In genomic region chr2:95374029-95374428, GRCh38 we compare ENCODE assay signal across 16 cellular contexts. TPM values are rescaled to one million over a fixed set of nuclear protein-coding genes. Genes with fewer than 3 reads are reported as not detected.
DNase-seq lines count a peak whose midpoint lies in the region; ATAC-seq and TF ChIP-seq lines count a peak whose summit lies in the region.
"Had no signal": no experiment of that assay in that cellular context is flagged by ENCODE, and none has a peak within 500 bp of the region (broad histone marks: within the 10 kb centered on the region; RNA-seq: fewer than 3 reads in every experiment).

No MANE protein-coding gene starts in this region.

- CTCF ChIA-PET in HEK293 (lab: Yijun Ruan, JAX) (no interaction called here), mammary epithelial cell (lab: Charles Lee; ENCODE audit: low non-redundant PET) (no interaction called here)
- CTCF ChIA-PET in CD8-positive, alpha-beta memory T cell (lab: Charles Lee) = no interaction called here

- H3K36me3 ChIP-seq in GM23338 (ENCODE audit: insufficient read depth) (no peaks in the 10 kb centered on the region), HEK293 (ENCODE audit: control insufficient read depth in 2 of 2, insufficient read depth in 1 of 2, low read length in 2 of 2) (no peaks in the 10 kb centered on the region), sigmoid colon (peaks cover 0 to 10% (median 3%) of the 10 kb centered on the region in 4 donors), mammary epithelial cell (ENCODE audit: insufficient read depth, low read length) (no peaks in the 10 kb centered on the region)
- H3K36me3 ChIP-seq in CD8-positive, alpha-beta memory T cell (ENCODE audit: insufficient read depth, low read length) = no peaks in the 10 kb centered on the region

- H3K4me1 Mint-ChIP-seq in GM23338 = peaks cover 8% of the 10 kb centered on the region
- H3K4me1 Mint-ChIP-seq in CD8-positive, alpha-beta memory T cell = no peaks in the 10 kb centered on the region

- no peaks in the 10 kb centered on the region for H3K9me3 ChIP-seq in HEK293 (ENCODE audit: control insufficient read depth, insufficient read depth, low read depth, low read length)
- no peaks in the 10 kb centered on the region for H3K9me3 ChIP-seq in sigmoid colon
- H3K9me3 ChIP-seq in CD8-positive, alpha-beta memory T cell (ENCODE audit: low read length) = no peaks in the 10 kb centered on the region
- H3K9me3 ChIP-seq in mammary epithelial cell (replicated peaks; ENCODE audit: insufficient read depth, low read length) = no peaks in the 10 kb centered on the region

- H3K4me3 ChIP-seq in GM23338 (no peak overlapping the region), HEK293 (ENCODE audit: low read depth, low read length) (no peak overlapping the region), sigmoid colon (no peak overlapping the region), mammary epithelial cell (replicated peaks in 1 of 3; ENCODE audit: insufficient read depth in 1 of 3, low read depth in 2 of 3, low read length in 3 of 3) (no peak overlapping the region)
- no peak overlapping the region for H3K4me3 ChIP-seq in CD8-positive, alpha-beta memory T cell (ENCODE audit: low read length)

- no peak overlapping the region for H3K27ac ChIP-seq in GM23338 (ENCODE audit: low read depth)
- H3K27ac ChIP-seq in HEK293 (ENCODE audit: extremely low read depth, low read depth, low read length) = no peak overlapping the region
- H3K27ac ChIP-seq in sigmoid colon = no peak overlapping the region
- H3K27ac ChIP-seq in CD8-positive, alpha-beta memory T cell (ENCODE audit: low read depth, low read length) = no peak overlapping the region
- no peak overlapping the region for H3K27ac ChIP-seq in mammary epithelial cell (ENCODE audit: insufficient read depth, low read depth, low read length)

- dilution Hi-C loops in mammary epithelial cell (cut with HindIII; ENCODE audit: low sequenced_read_pairs) = loop anchor here (10.0 kb wide), 1 partner anchor 139 kb away; no protein-coding TSS in a partner anchor

- H2AFZ ChIP-seq in GM23338 = no peak overlapping the region
- H2AFZ ChIP-seq in mammary epithelial cell (ENCODE audit: low read depth, low read length) = no peak overlapping the region

- H3K4me1 ChIP-seq in GM23338 (ENCODE audit: insufficient read depth) = no peaks in the 10 kb centered on the region
- H3K4me1 ChIP-seq in HEK293 (ENCODE audit: control insufficient read depth, insufficient read depth, low read length) = no peaks in the 10 kb centered on the region
- no peaks in the 10 kb centered on the region for H3K4me1 ChIP-seq in sigmoid colon
- H3K4me1 ChIP-seq in CD8-positive, alpha-beta memory T cell (ENCODE audit: insufficient read depth, low read length) = no peaks in the 10 kb centered on the region
- no peaks in the 10 kb centered on the region for H3K4me1 ChIP-seq in mammary epithelial cell (ENCODE audit: insufficient read depth, low read length)

- 91 to 94% methylated on average over 6 of the region's 6 CpGs for WGBS in sigmoid colon, 2 donors
- WGBS in mammary epithelial cell (ENCODE audit: low coverage, missing lambda C conversion rate) = 100% methylated on average over 6 of the region's 6 CpGs

- TF ChIP-seq POLR2A in sigmoid colon (IDR thresholded peaks at IDR 0.05) = no peak

- no peak overlapping the region for H3K9ac ChIP-seq in mammary epithelial cell (ENCODE audit: insufficient read depth, low read length)

- no peaks in the 10 kb centered on the region for H3K9me3 Mint-ChIP-seq in GM23338
- peaks cover 0 to 7% (median 3%) of the 10 kb centered on the region in 5 donors for H3K9me3 Mint-ChIP-seq in CD8-positive, alpha-beta memory T cell

- no peak overlapping the region for H3K4me2 ChIP-seq in GM23338
- no peak overlapping the region for H3K4me2 ChIP-seq in mammary epithelial cell (ENCODE audit: insufficient read depth, low read depth, low read length)

- no peak for TF ChIP-seq CTCF in GM23338 (conservative IDR thresholded peaks at IDR 0.05; ENCODE audit: low read depth in 2 of 2)
- TF ChIP-seq CTCF in HEK293 (tag by site-specific recombination; IDR thresholded peaks at IDR 0.05) = no peak
- TF ChIP-seq CTCF in sigmoid colon (IDR thresholded peaks at IDR 0.05) = no peak
- TF ChIP-seq CTCF in mammary epithelial cell (conservative IDR thresholded peaks at IDR 0.05 in 1 of 2, IDR thresholded peaks at IDR 0.05 in 1 of 2; ENCODE audit: extremely low read depth in 1 of 2, insufficient read depth in 1 of 2, low read depth in 1 of 2, low read length in 2 of 2) = no peak

- H3K27ac Mint-ChIP-seq in GM23338 = no peak overlapping the region
- no peak overlapping the region for H3K27ac Mint-ChIP-seq in CD8-positive, alpha-beta memory T cell
- H3K27ac Mint-ChIP-seq: CD4-positive, alpha-beta memory T cell had no signal

- H3K79me2 ChIP-seq in GM23338 (replicated peaks; ENCODE audit: insufficient read depth) = no peaks in the 10 kb centered on the region
- no peaks in the 10 kb centered on the region for H3K79me2 ChIP-seq in mammary epithelial cell (ENCODE audit: insufficient read depth, low read length)

- no peak for TF ChIP-seq EP300 in sigmoid colon (IDR thresholded peaks at IDR 0.05)

- no peak overlapping the region for H3K4me3 Mint-ChIP-seq in GM23338
- H3K4me3 Mint-ChIP-seq in CD8-positive, alpha-beta memory T cell = no peak overlapping the region
- H3K4me3 Mint-ChIP-seq: CD4-positive, alpha-beta memory T cell had no signal

- peaks cover 7% of the 10 kb centered on the region for H3K27me3 Mint-ChIP-seq in GM23338 (ENCODE audit: insufficient read depth, low read depth, poor library complexity)
- H3K27me3 Mint-ChIP-seq in CD8-positive, alpha-beta memory T cell = peaks cover 13 to 29% of the 10 kb centered on the region in 2 donors

- POLR2A ChIA-PET in HEK293 (lab: Yijun Ruan, JAX) = no interaction called here
- POLR2A ChIA-PET in CD8-positive, alpha-beta memory T cell (lab: Charles Lee) = no interaction called here

- DNase-seq in GM23338 (ENCODE audit: low spot score) = no peak
- DNase-seq in islet precursor cell = peak; percentile 51
- DNase-seq in sigmoid colon = peak; percentile 19
- DNase-seq in GF-D8 (lab: John Stamatoyannopoulos, UW) = no peak
- no peak for DNase-seq in CD8-positive, alpha-beta memory T cell
- DNase-seq in mammary epithelial cell = no peak
- DNase-seq: CD4-positive, alpha-beta memory T cell; GOT3; Kasumi-1; MM.1S; NCI-H1092 treated with DMSO at 0.1 percent for 48 hours; NCI-H1694; NCI-H524; SHP77 had no signal

- no peaks in the 10 kb centered on the region for H3F3A ChIP-seq in GM23338 (replicated peaks; ENCODE audit: low read depth)

- no peaks in the 10 kb centered on the region for H3K36me3 Mint-ChIP-seq in GM23338 (ENCODE audit: low read depth)
- no peaks in the 10 kb centered on the region for H3K36me3 Mint-ChIP-seq in CD8-positive, alpha-beta memory T cell
- H3K36me3 Mint-ChIP-seq: CD4-positive, alpha-beta memory T cell had no signal

- no peaks in the 10 kb centered on the region for H3K9me2 ChIP-seq in GM23338 (ENCODE audit: insufficient read depth)

- H4K20me1 ChIP-seq in GM23338 (replicated peaks; ENCODE audit: insufficient read depth) (no peaks in the 10 kb centered on the region), mammary epithelial cell (ENCODE audit: insufficient read depth, low read length) (no peaks in the 10 kb centered on the region)

- in situ Hi-C loops in mammary epithelial cell (cut with MboI; ENCODE audit: low sequenced_read_pairs in 2 of 2) = no loop called here

- intact Hi-C loops in sigmoid colon (cut with DNase I) = no loop called here
- intact Hi-C loops in mammary epithelial cell (cut with micrococcal nuclease) = no loop called here

- ATAC-seq in GM23338 = no peak
- ATAC-seq: HepG2 had no signal

- H3K27me3 ChIP-seq in GM23338 (ENCODE audit: insufficient read depth) (no peaks in the 10 kb centered on the region), sigmoid colon (no peaks in the 10 kb centered on the region), mammary epithelial cell (ENCODE audit: insufficient read depth, low read length) (no peaks in the 10 kb centered on the region)
- H3K27me3 ChIP-seq in CD8-positive, alpha-beta memory T cell (ENCODE audit: insufficient read depth, low read length, poor library complexity, severe bottlenecking) = no peaks in the 10 kb centered on the region

- no TSS peak for BruUV-seq in mammary epithelial cell (replicated peaks; lab: Mats Ljungman, UMichigan)

TF ChIP-seq in HEK293, 187 proteins besides CTCF, POLR2A, EP300 and RAD21 (continues in another document):
- TF ChIP-seq ZNF112 (tag by site-specific recombination; IDR thresholded peaks at IDR 0.05) = no peak
- no peak for TF ChIP-seq ZNF202 (tag by site-specific recombination; IDR thresholded peaks at IDR 0.05; ENCODE audit: borderline replicate concordance)
- no peak for TF ChIP-seq ZNF692 (tag by site-specific recombination; IDR thresholded peaks at IDR 0.05)

RNA-seq across cellular contexts. Expression of gene FAHD2A, which starts 28.5 kb away (rescaled TPM):
- 48.1 and 51.0 TPM in 2 replicates for total RNA-seq in GM23338 (2014; rRNA removed; shearing (Covaris generic))
- polyA plus RNA-seq in GM23338 (2016; fragmentation: Nextera tagmentation; extraction: Ambion mirVana) = 26.8 and 27.6 TPM in 2 replicates
- 10 to 100 TPM in 3 of 4 donors, 1 to 10 TPM in 1; 8.9 to 19.4 (median 11.8) TPM for total RNA-seq in sigmoid colon
- polyA plus RNA-seq in sigmoid colon = 10 to 100 TPM; 19.7 to 30.5 (median 27.0) TPM
- 10 to 100 TPM; 28.8 to 32.3 TPM for total RNA-seq in CD8-positive, alpha-beta memory T cell
- polyA plus RNA-seq in CD8-positive, alpha-beta memory T cell = 20.0 TPM
- 10 to 100 TPM; 23.8 to 26.8 TPM for total RNA-seq in mammary epithelial cell
- polyA plus RNA-seq in mammary epithelial cell = 30.1 TPM
- polyA minus RNA-seq in mammary epithelial cell = 62.2 TPM

Comparison
In these comparisons a context has a peak if more than half of its experiments do, and no peak if none do; other contexts are left out.
1. DNase-seq: peak in islet precursor cell (single experiment) and sigmoid colon (single experiment); none in GM23338 (single experiment), GF-D8 (single experiment), CD8-positive, alpha-beta memory T cell (0 of 5) and mammary epithelial cell (single experiment).